Comparison of ENCODE assay signal across 16 cellular contexts in genomic region chr1:18998016-18998724, GRCh38. TPM values are rescaled to one million over a fixed set of nuclear protein-coding genes. Genes with fewer than 3 reads are reported as not detected.
DNase-seq lines count a peak whose midpoint lies in the region; ATAC-seq and TF ChIP-seq lines count a peak whose summit lies in the region.
"Had no signal": no experiment of that assay in that cellular context is flagged by ENCODE, and none has a peak within 500 bp of the region (broad histone marks: within the 10 kb centered on the region; RNA-seq: fewer than 3 reads in every experiment).

No MANE protein-coding gene starts in this region.

- dilution Hi-C loops in IMR-90 (cut with HindIII; ENCODE audit: low sequenced_read_pairs, unreplicated experiment) = no loop called here

- H3K18ac ChIP-seq in IMR-90 (ENCODE audit: low read depth, low read length) = peak overlapping the region; percentile 14; the same call in 1 of the 2 replicates

- no peak overlapping the region for H3K23ac ChIP-seq in IMR-90 (ENCODE audit: low read depth, low read length)

- H3K4me1 ChIP-seq in IMR-90 (ENCODE audit: control insufficient read depth, insufficient read depth, low read length) (no peaks in the 10 kb centered on the region), ascending aorta (peaks cover 0 to 22% of the 10 kb centered on the region in 2 donors), SK-N-SH (ENCODE audit: control insufficient read depth in 1 of 2, insufficient read depth in 2 of 2, low read depth in 1 of 2, low read length in 1 of 2) (no peaks in the 10 kb centered on the region)
- H3K4me1 ChIP-seq: colonic mucosa had no signal

- H4K20me1 ChIP-seq in IMR-90 (ENCODE audit: insufficient read depth, low read length) = no peaks in the 10 kb centered on the region
- no peaks in the 10 kb centered on the region for H4K20me1 ChIP-seq in SK-N-SH (ENCODE audit: insufficient read depth)

- no TSS peak for BruUV-seq in IMR-90 (replicated peaks; lab: Mats Ljungman, UMichigan)

- TF ChIP-seq CTCF in IMR-90 (conservative IDR thresholded peaks at IDR 0.05; ENCODE audit: low read depth, low read length) (no peak), ascending aorta (IDR thresholded peaks at IDR 0.05) (no peak), fibroblast of villous mesenchyme (IDR thresholded peaks at IDR 0.05; ENCODE audit: insufficient read depth, low read depth, low read length) (no peak), SK-N-SH (IDR thresholded peaks at IDR 0.05) (no peak)

- POLR2A ChIA-PET in IMR-90 (lab: Charles Lee; ENCODE audit: unreplicated experiment) = no interaction called here
- POLR2A ChIA-PET in SK-N-SH (lab: Yijun Ruan, JAX) = no interaction called here

- H4K8ac ChIP-seq in IMR-90 (ENCODE audit: low read depth in 2 of 2, low read length in 2 of 2) = peak overlapping the region in 1 of 2 experiments; percentile 29; a peak in 2 of 4 replicates

- H3K4me2 ChIP-seq in IMR-90 (ENCODE audit: low read depth, low read length) = no peak overlapping the region
- no peak overlapping the region for H3K4me2 ChIP-seq in SK-N-SH

- H3K4me3 ChIP-seq in IMR-90 (ENCODE audit: insufficient read depth, low read depth, low read length) (no peak overlapping the region), ascending aorta (no peak overlapping the region), fibroblast of villous mesenchyme (ENCODE audit: low read depth, low read length) (no peak overlapping the region), SK-N-SH (ENCODE audit: low read depth in 2 of 2, low read length in 1 of 2) (no peak overlapping the region)
- H3K4me3 ChIP-seq: colonic mucosa had no signal

- no peak for TF ChIP-seq EP300 in SK-N-SH (IDR thresholded peaks at IDR 0.05; ENCODE audit: borderline replicate concordance in 1 of 2, low read depth in 1 of 2, low read length in 1 of 2)

- peak overlapping the region; percentile 53; the same call in 1 of the 2 replicates for H3K14ac ChIP-seq in IMR-90 (replicated peaks; ENCODE audit: low read depth, low read length)

- no peaks in the 10 kb centered on the region for H3K9me2 ChIP-seq in SK-N-SH

- H3K36me3 ChIP-seq in IMR-90 (ENCODE audit: control insufficient read depth, insufficient read depth, low read length) = no peaks in the 10 kb centered on the region
- H3K36me3 ChIP-seq in ascending aorta = no peaks in the 10 kb centered on the region
- no peaks in the 10 kb centered on the region for H3K36me3 ChIP-seq in SK-N-SH (replicated peaks in 1 of 2; ENCODE audit: control insufficient read depth in 1 of 2, insufficient read depth in 2 of 2, low read length in 1 of 2)
- H3K36me3 ChIP-seq: colonic mucosa had no signal

- H3K9me3 ChIP-seq in IMR-90 (ENCODE audit: control insufficient read depth, insufficient read depth, low read length) (peaks cover 6% of the 10 kb centered on the region), ascending aorta (peaks cover 0 to 17% of the 10 kb centered on the region in 2 donors), SK-N-SH (peaks cover 11% of the 10 kb centered on the region)
- H3K9me3 ChIP-seq: colonic mucosa had no signal

- peak overlapping the region; percentile 49; the same call in 1 of the 2 replicates for H4K91ac ChIP-seq in IMR-90 (ENCODE audit: insufficient read depth, low read depth, low read length)

- TF ChIP-seq RAD21 in IMR-90 (IDR thresholded peaks at IDR 0.05; ENCODE audit: low read length) (no peak), SK-N-SH (IDR thresholded peaks at IDR 0.05; ENCODE audit: low read length) (no peak)

- H3K4ac ChIP-seq in IMR-90 (ENCODE audit: low read depth, low read length) = no peak overlapping the region

- H3K79me1 ChIP-seq in IMR-90 (ENCODE audit: low read depth in 1 of 2, low read length in 2 of 2) = no peaks in the 10 kb centered on the region

- peak overlapping the region; percentile 13; the same call in 1 of the 3 replicates for H2BK15ac ChIP-seq in IMR-90 (ENCODE audit: low read depth, low read length)

- H2AK9ac ChIP-seq in IMR-90 (replicated peaks; ENCODE audit: low read depth, low read length, poor library complexity) = peak overlapping the region; percentile 50

- intact Hi-C loops in IMR-90 (cut with micrococcal nuclease) (no loop called here), ascending aorta (cut with DNase I) (loop anchor here (2.0 kb wide), 1 partner anchor 41 kb away; the partner anchor contains the start of gene IFFO2)

- peak overlapping the region; percentile 25; the same call in 1 of the 2 replicates for H4K5ac ChIP-seq in IMR-90 (ENCODE audit: low read depth, low read length)

- no peak overlapping the region for H3K27ac ChIP-seq in IMR-90 (ENCODE audit: insufficient read depth, low read length)
- peak overlapping the region; percentile 72 to 78 for H3K27ac ChIP-seq in ascending aorta
- H3K27ac ChIP-seq in SK-N-SH (ENCODE audit: low read depth in 2 of 2, low read length in 1 of 2) = no peak overlapping the region
- H3K27ac ChIP-seq: colonic mucosa had no signal

- peaks cover 3% of the 10 kb centered on the region for H3F3A ChIP-seq in SK-N-SH (replicated peaks; ENCODE audit: insufficient read depth)

- H2BK5ac ChIP-seq in IMR-90 (ENCODE audit: low read depth, low read length, poor library complexity, severe bottlenecking) = no peak overlapping the region

- in situ Hi-C loops in IMR-90 (cut with MboI; ENCODE audit: low sequenced_read_pairs) = loop anchor here (5.0 kb wide), 1 partner anchor 36 kb away; no protein-coding TSS in a partner anchor

- no peaks in the 10 kb centered on the region for H3K9me1 ChIP-seq in IMR-90 (ENCODE audit: insufficient read depth, low read length)

- H3K27me3 ChIP-seq in IMR-90 (ENCODE audit: control insufficient read depth, insufficient read depth, low read length) = no peaks in the 10 kb centered on the region; the same call in 1 of the 2 replicates
- no peaks in the 10 kb centered on the region for H3K27me3 ChIP-seq in ascending aorta
- H3K27me3 ChIP-seq in SK-N-SH (ENCODE audit: insufficient read depth) = no peaks in the 10 kb centered on the region
- H3K27me3 ChIP-seq: colonic mucosa had no signal

- no peak for TF ChIP-seq POLR2A in IMR-90 (IDR thresholded peaks at IDR 0.05; ENCODE audit: low read depth, low read length)

- no peak overlapping the region for H3K9ac ChIP-seq in IMR-90 (ENCODE audit: low read depth, low read length)
- H3K9ac ChIP-seq in SK-N-SH = no peak overlapping the region

- ATAC-seq in IMR-90 (ENCODE audit: low read depth) (no peak), HG03520 (IDR thresholded peaks at IDR 0.05; ENCODE audit: unreplicated experiment) (no peak)
- ATAC-seq: activated T-cell treated with anti-CD3 and anti-CD28 coated beads, Interleukin-2, amount 50 U/mL, for 4 hours; natural killer cell treated with Interleukin-12 subunit alpha and Interleukin-12 subunit beta and Interleukin-15 and Interleukin-18, amount 100 ng/mL, for 72 hours had no signal

- H2BK20ac ChIP-seq in IMR-90 (ENCODE audit: low read depth, low read length) = 0 out of 2 replicates have a peak overlapping the region, but pooled peaks have one; percentile 29

- H2AK5ac ChIP-seq in IMR-90 (ENCODE audit: low read depth, low read length) = no peak overlapping the region; the same call in 1 of the 2 replicates

- H2AFZ ChIP-seq in IMR-90 (replicated peaks; ENCODE audit: low read length, poor library complexity) (peak overlapping the region; percentile 32), SK-N-SH (ENCODE audit: low read depth) (no peak overlapping the region)

- no peak overlapping the region for H2BK120ac ChIP-seq in IMR-90 (ENCODE audit: low read depth, low read length)

- DNase-seq in IMR-90 (peak; percentile 15), ascending aorta (ENCODE audit: low spot score in 2 of 2) (peak in 1 of 2 donors; percentile 63), fibroblast of villous mesenchyme (ENCODE audit: low read depth) (peak; percentile 21), ecto neural progenitor cell (ENCODE audit: low spot score) (no peak), SK-N-SH (no peak), NCI-H187 (lab: John Stamatoyannopoulos, UW) (no peak)
- DNase-seq in stimulated activated CD8-positive, alpha-beta memory T cell treated with anti-CD3 and anti-CD28 coated beads, Interleukin-4, amount 100 ng/mL, for 48 hours = peak; percentile 10
- DNase-seq: activated CD4-positive, alpha-beta T cell treated with anti-CD3 and anti-CD28 coated beads for 48 hours; activated naive CD8-positive, alpha-beta T cell treated with anti-CD3 and anti-CD28 coated beads, Interleukin-2, amount 10 ng/mL, durations not matched to agents 7 days and 5 days; activated T-cell treated with anti-CD3 and anti-CD28 coated beads, Interleukin-2, amount 50 U/mL, for 4 hours; Calu3; colonic mucosa; GF-D8; NCI-H82 had no signal

- CTCF ChIA-PET in IMR-90 (lab: Yijun Ruan, JAX) = interaction anchor here (1.2 kb wide), 1 partner anchor 85 kb away, joined by 3 read pairs; no protein-coding TSS in a partner anchor
- CTCF ChIA-PET in SK-N-SH (lab: Yijun Ruan, JAX) = no interaction called here

- no peaks in the 10 kb centered on the region for H3K79me2 ChIP-seq in SK-N-SH (ENCODE audit: insufficient read depth)

- no peak overlapping the region for H3K56ac ChIP-seq in IMR-90 (ENCODE audit: extremely low read depth, insufficient read depth, low read length)

- 100% methylated on average over 1 of the region's 9 CpGs; no CpG with 5 or more reads in 1 of the 2 experiments for WGBS in IMR-90 (ENCODE audit: extremely low coverage in 2 of 2, insufficient read length in 1 of 2), 2 experiments
- WGBS in SK-N-SH (ENCODE audit: low lambda C conversion rate) = 77% methylated on average over 9 of the region's 9 CpGs

TF ChIP-seq in IMR-90, 13 proteins besides CTCF, POLR2A, EP300 and RAD21:
- TF ChIP-seq CEBPB (IDR thresholded peaks at IDR 0.05; ENCODE audit: low read depth, low read length) = 0 out of 2 replicates have a peak, but pooled peaks have one; percentile 27
- TF ChIP-seq CHD1 (IDR thresholded peaks at IDR 0.05; ENCODE audit: low read depth, low read length) = no peak
TF ChIP-seq in IMR-90: peak in this region for 1.

TF ChIP-seq in SK-N-SH, 30 proteins besides CTCF, POLR2A, EP300 and RAD21 (continues in another document):
- TF ChIP-seq FOXM1 (IDR thresholded peaks at IDR 0.05; ENCODE audit: low read depth) (no peak), YY1 (IDR thresholded peaks at IDR 0.05; ENCODE audit: low read depth) (no peak)

RNA-seq across cellular contexts. Expression of gene IFFO2, which starts 41.7 kb away (rescaled TPM):
- total RNA-seq in IMR-90 (2012; rRNA removed) (13.6 and 14.5 TPM in 2 replicates), ascending aorta (131 TPM), fibroblast of villous mesenchyme (11.2 and 15.5 TPM in 2 replicates)
- polyA plus RNA-seq in IMR-90 (2012; rRNA removed) (18.1 and 18.2 TPM in 2 replicates), SK-N-SH (2012; rRNA removed) (10.5 TPM in 2 replicates)
- 14.9 and 25.2 TPM in 2 replicates for polyA plus RNA-seq in IMR-90 (2012; cell fraction: cytosol; rRNA removed)
- polyA plus RNA-seq in IMR-90 (2012; cell fraction: nucleus; rRNA removed; ENCODE audit: low replicate concordance) = 20.2 and 32.8 TPM in 2 replicates
- polyA plus RNA-seq in SK-N-SH (2012; cell fraction: cytosol; rRNA removed) = 8.2 and 9.1 TPM in 2 replicates
- polyA plus RNA-seq in SK-N-SH (2012; cell fraction: nucleus; rRNA removed) = 18.5 and 29.7 TPM in 2 replicates

Comparison
In these comparisons a context has a peak if more than half of its experiments do, and no peak if none do; other contexts are left out.
1. DNase-seq: peak in IMR-90 (single experiment), fibroblast of villous mesenchyme (single experiment) and stimulated activated CD8-positive, alpha-beta memory T cell treated with anti-CD3 and anti-CD28 coated beads, Interleukin-4, amount 100 ng/mL, for 48 hours (single experiment); none in ecto neural progenitor cell (single experiment), SK-N-SH (single experiment) and NCI-H187 (0 of 2).
2. H3K27ac ChIP-seq: peak in ascending aorta (2 of 2); none in IMR-90 (single experiment) and SK-N-SH (0 of 2).